19 cellular contexts compared by ENCODE assay signal in genomic region chr6:38695227-38695900, GRCh38. TPM values are rescaled to one million over a fixed set of nuclear protein-coding genes. Genes with fewer than 3 reads are reported as not detected.
"Had no signal": no experiment of that assay in that cellular context is flagged by ENCODE, and none has a peak within 500 bp of the region (broad histone marks: within the 10 kb centered on the region; RNA-seq: fewer than 3 reads in every experiment).

No MANE protein-coding gene starts in this region.

- H3K27ac Mint-ChIP-seq: activated naive CD4-positive, alpha-beta T cell treated with anti-CD3 and anti-CD28 coated beads, Interleukin-2, amount 50 U/mL, for 72 hours; dendritic cell treated with granulocyte-macrophage colony-stimulating factor and Interleukin-4, amounts not matched to agents 40 ng/mL and 50 ng/mL, for 4 days had no signal

- ATAC-seq: effector memory CD8-positive, alpha-beta T cell; right cardiac atrium had no signal

- H3K36me3 ChIP-seq: adrenal gland had no signal

- H3K4me3 Mint-ChIP-seq: activated B cell treated with CpG ODN at 0.5 μM for 24 hours; dendritic cell treated with granulocyte-macrophage colony-stimulating factor and Interleukin-4, amounts not matched to agents 40 ng/mL and 50 ng/mL, for 4 days; effector memory CD8-positive, alpha-beta T cell had no signal

- H3K9me3 ChIP-seq: adrenal gland, tibial artery had no signal

- H3K27me3 Mint-ChIP-seq: activated B cell treated with CpG ODN at 0.5 μM for 24 hours; dendritic cell treated with granulocyte-macrophage colony-stimulating factor and Interleukin-4, amounts not matched to agents 40 ng/mL and 50 ng/mL, for 4 days; effector memory CD8-positive, alpha-beta T cell had no signal

- H3K27me3 ChIP-seq: adrenal gland, hepatocyte, tibial artery had no signal

- H3K27ac ChIP-seq: adrenal gland, hepatocyte, tibial artery had no signal

- H3K4me3 ChIP-seq: adrenal gland, hepatocyte, smooth muscle cell, tibial artery had no signal

- DNase-seq: activated B cell treated with CpG ODN at 0.5 μM for 24 hours; activated CD4-positive, alpha-beta T cell treated with anti-CD3 and anti-CD28 coated beads for 4 hours; activated effector memory CD4-positive, alpha-beta T cell treated with anti-CD3 and anti-CD28 coated beads, Interleukin-2, amount 50 U/mL, for 16 hours; activated T-cell treated with anti-CD3 and anti-CD28 coated beads for 4 hours; adrenal gland; effector memory CD8-positive, alpha-beta T cell; occipital lobe; right cardiac atrium; stimulated activated CD4-positive, alpha-beta T cell treated with anti-CD3 and anti-CD28 coated beads, Interleukin-4, amount 100 ng/mL, for 24 hours; stimulated activated naive CD4-positive, alpha-beta T cell; T-helper 1 cell; T-helper 9 cell; tibial artery had no signal

- H3K4me1 ChIP-seq: adrenal gland, tibial artery had no signal

RNA-seq across cellular contexts. Expression of gene DNAH8, which starts 19.7 kb away (rescaled TPM):
- total RNA-seq: adrenal gland, bronchial epithelial cell, right cardiac atrium, smooth muscle cell, subcutaneous adipose tissue had no signal
- polyA plus RNA-seq: right cardiac atrium, smooth muscle cell had no signal
